8 cellular contexts compared by ENCODE assay signal in genomic region chr3:133578548-133579191, GRCh38. TPM values are rescaled to one million over a fixed set of nuclear protein-coding genes. Genes with fewer than 3 reads are reported as not detected.
DNase-seq lines count a peak whose midpoint lies in the region; ATAC-seq and TF ChIP-seq lines count a peak whose summit lies in the region.

No MANE protein-coding gene starts in this region.

- H3K4me3 ChIP-seq in left ventricle myocardium inferior, result peak overlapping the region; percentile 89

- peak overlapping the region; percentile 20 for H3K27ac Mint-ChIP-seq in T-helper 1 cell treated with Interleukin-12 subunit alpha and Interleukin-12 subunit beta and Interleukin-4 antibody, amounts not matched to agents 30 μg/mL and 1 μg/mL, for 36 hours
- H3K27ac Mint-ChIP-seq in glutamatergic neuron (ENCODE audit: unreplicated experiment), result peak overlapping the region; percentile 59
- H3K27ac Mint-ChIP-seq in type B pancreatic cell, result peak overlapping the region; percentile 51

- ATAC-seq in Right ventricle myocardium superior (ENCODE audit: poor library complexity), result no peak

- H3K36me3 ChIP-seq in left ventricle myocardium inferior, result peaks cover 76% of the 10 kb centered on the region

- H3K9me3 ChIP-seq in left ventricle myocardium inferior (replicated peaks), result no peaks in the 10 kb centered on the region

- H3K27me3 Mint-ChIP-seq in T-helper 1 cell treated with Interleukin-12 subunit alpha and Interleukin-12 subunit beta and Interleukin-4 antibody, amounts not matched to agents 30 μg/mL and 1 μg/mL, for 36 hours (ENCODE audit: low read depth), result no peaks in the 10 kb centered on the region
- H3K27me3 Mint-ChIP-seq in glutamatergic neuron (ENCODE audit: unreplicated experiment) (no peaks in the 10 kb centered on the region), type B pancreatic cell (no peaks in the 10 kb centered on the region)

- H3K27me3 ChIP-seq in left ventricle myocardium inferior (ENCODE audit: low read depth), result no peaks in the 10 kb centered on the region

- peaks cover 50% of the 10 kb centered on the region for H3K36me3 Mint-ChIP-seq in T-helper 1 cell treated with Interleukin-12 subunit alpha and Interleukin-12 subunit beta and Interleukin-4 antibody, amounts not matched to agents 30 μg/mL and 1 μg/mL, for 36 hours (ENCODE audit: low read depth)
- H3K36me3 Mint-ChIP-seq in glutamatergic neuron (ENCODE audit: unreplicated experiment) (no peaks in the 10 kb centered on the region), type B pancreatic cell (peaks cover 31% of the 10 kb centered on the region)

- intact Hi-C loops in left ventricle myocardium inferior (cut with micrococcal nuclease), result loop anchor here (10.0 kb wide), 1 partner anchor 854 kb away; the partner anchor contains the start of gene NPHP3
- intact Hi-C loops in Right ventricle myocardium superior (cut with DNase I), result loop anchor here (10.0 kb wide), 1 partner anchor 114 kb away; no protein-coding TSS in a partner anchor

- no peaks in the 10 kb centered on the region for H3K9me3 Mint-ChIP-seq in T-helper 1 cell treated with Interleukin-12 subunit alpha and Interleukin-12 subunit beta and Interleukin-4 antibody, amounts not matched to agents 30 μg/mL and 1 μg/mL, for 36 hours
- H3K9me3 Mint-ChIP-seq in glutamatergic neuron (ENCODE audit: unreplicated experiment) (peaks cover 5% of the 10 kb centered on the region), type B pancreatic cell (no peaks in the 10 kb centered on the region)

- DNase-seq in left ventricle myocardium inferior (no peak), Right ventricle myocardium superior (no peak), glutamatergic neuron (no peak), type B pancreatic cell (ENCODE audit: extremely low spot score, unreplicated experiment) (no peak), activated gamma-delta T cell treated with Interleukin-2 at 50 U/mL for 16 hours (no peak), UCSD-AML1 (lab: John Stamatoyannopoulos, UW; ENCODE audit: unreplicated experiment) (no peak)
- DNase-seq in effector CD8-positive, alpha-beta T cell (lab: John Stamatoyannopoulos, UW), result no peak

- H3K4me1 ChIP-seq in left ventricle myocardium inferior, result peaks cover 88% of the 10 kb centered on the region

- no peak overlapping the region for H3K4me3 Mint-ChIP-seq in T-helper 1 cell treated with Interleukin-12 subunit alpha and Interleukin-12 subunit beta and Interleukin-4 antibody, amounts not matched to agents 30 μg/mL and 1 μg/mL, for 36 hours
- no peak overlapping the region for H3K4me3 Mint-ChIP-seq in glutamatergic neuron (ENCODE audit: unreplicated experiment)
- H3K4me3 Mint-ChIP-seq in type B pancreatic cell, result peak overlapping the region; percentile 55

- H3K27ac ChIP-seq in left ventricle myocardium inferior (replicated peaks), result no peak overlapping the region

- H3K4me1 Mint-ChIP-seq in T-helper 1 cell treated with Interleukin-12 subunit alpha and Interleukin-12 subunit beta and Interleukin-4 antibody, amounts not matched to agents 30 μg/mL and 1 μg/mL, for 36 hours (ENCODE audit: low read depth), result peaks cover 51% of the 10 kb centered on the region
- H3K4me1 Mint-ChIP-seq in glutamatergic neuron (ENCODE audit: low read depth, unreplicated experiment) (peaks cover 14% of the 10 kb centered on the region), type B pancreatic cell (ENCODE audit: unreplicated experiment) (peaks cover 32% of the 10 kb centered on the region)

- TF ChIP-seq CTCF in left ventricle myocardium inferior (IDR thresholded peaks at IDR 0.05; ENCODE audit: borderline replicate concordance), result peak; percentile 58
- TF ChIP-seq CTCF in glutamatergic neuron (IDR thresholded peaks at IDR 0.05; ENCODE audit: partially characterized antibody, unreplicated experiment), result peak; percentile 67
- peak; percentile 81 for TF ChIP-seq CTCF in type B pancreatic cell (conservative IDR thresholded peaks at IDR 0.05)

RNA-seq across cellular contexts. Expression of gene CDV3, which starts 5.2 kb away (rescaled TPM):
- total RNA-seq in left ventricle myocardium inferior, result 134 TPM
- 145 TPM for total RNA-seq in Right ventricle myocardium superior
- 91.2 TPM for total RNA-seq in glutamatergic neuron (ENCODE audit: unreplicated experiment)
- total RNA-seq in type B pancreatic cell (ENCODE audit: low replicate concordance), result 153 and 162 TPM in 2 replicates
